17 cellular contexts compared by ENCODE assay signal in the genomic region with DNA sequence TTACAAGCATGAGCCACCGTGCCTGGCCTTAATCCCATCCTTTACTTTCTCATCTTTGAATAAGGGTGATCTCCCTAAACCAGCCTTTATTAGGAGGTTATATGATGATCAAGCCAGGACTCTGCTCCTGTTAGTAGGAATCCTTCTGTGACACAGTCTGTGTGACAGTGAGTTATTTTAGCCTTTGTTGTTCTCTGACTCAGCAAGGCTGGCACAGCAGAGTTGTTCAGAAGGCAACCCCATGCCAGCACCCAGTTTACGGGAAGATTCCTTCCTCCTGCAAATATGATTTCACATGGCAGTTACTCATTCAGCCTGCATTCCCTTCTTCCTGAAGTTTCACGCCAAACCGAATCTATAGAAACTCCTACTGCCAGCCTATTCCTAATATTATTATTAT. TPM values are rescaled to one million over a fixed set of nuclear protein-coding genes. Genes with fewer than 3 reads are reported as not detected.
DNase-seq lines count a peak whose midpoint lies in the region; ATAC-seq and TF ChIP-seq lines count a peak whose summit lies in the region.
"Had no signal": no experiment of that assay in that cellular context is flagged by ENCODE, and none has a peak within 500 bp of the region (broad histone marks: within the 10 kb centered on the region; RNA-seq: fewer than 3 reads in every experiment).

No MANE protein-coding gene starts in this region.

- 40 to 51% (median 47%) methylated on average over 4 of the region's 4 CpGs for WGBS in adrenal gland, 4 donors

- H3K27me3 ChIP-seq in adrenal gland = peaks cover 7% of the 10 kb centered on the region
- H3K27me3 ChIP-seq: BE2C had no signal

- no peak for TF ChIP-seq POLR2A in adrenal gland (IDR thresholded peaks at IDR 0.05)

- H3K4me3 ChIP-seq in adrenal gland = no peak overlapping the region
- H3K4me3 ChIP-seq: K562 had no signal

- TF ChIP-seq CTCF in adrenal gland (IDR thresholded peaks at IDR 0.05) = no peak

- H3K27ac ChIP-seq in adrenal gland = peak overlapping the region in 1 of 5 donors; percentile 65

- intact Hi-C loops in adrenal gland (cut with DNase I) (no loop called here), left colon (cut with DNase I, micrococcal nuclease) (no loop called here)

- DNase-seq in Ammon's horn (ENCODE audit: low spot score) = peak; percentile 58
- peak; percentile 10 for DNase-seq in LoVo (ENCODE audit: low spot score)
- peak; percentile 54 to 88 (median 79) for DNase-seq in adrenal gland
- DNase-seq in kidney tubule cell (ENCODE audit: low spot score) = peak; percentile 27
- no peak for DNase-seq in activated gamma-delta T cell (lab: John Stamatoyannopoulos, UW)
- DNase-seq in left colon = no peak
- DNase-seq: BE2C; CD4-positive, alpha-beta memory T cell; MM.1S; NCI-H187 treated with DMSO at 0.1 percent for 48 hours; NCI-H2171; NCI-H446 treated with DMSO at 0.1 percent for 48 hours; NCI-H748 treated with DMSO at 0.1 percent for 48 hours; SHP77 treated with DMSO at 0.1 percent for 48 hours had no signal

- peaks cover 0 to 4% (median 0%) of the 10 kb centered on the region in 3 donors for H3K9me3 ChIP-seq in adrenal gland (replicated peaks in 1 of 3)
- H3K9me3 ChIP-seq: BE2C had no signal

- no peak for ATAC-seq in activated CD4-positive, CD25-positive, alpha-beta regulatory T cell treated with anti-CD3 and anti-CD28 coated beads, Interleukin-2, amount 50 U/mL, for 24 hours
- ATAC-seq in GM19328 (IDR thresholded peaks at IDR 0.05; ENCODE audit: unreplicated experiment) (no peak), left colon (no peak)
- ATAC-seq: K562 had no signal

- H3K36me3 ChIP-seq in adrenal gland (replicated peaks in 1 of 2) = no peaks in the 10 kb centered on the region
- H3K36me3 ChIP-seq: BE2C had no signal

- H3K4me1 ChIP-seq in adrenal gland (replicated peaks in 1 of 2) = peaks cover 0 to 5% of the 10 kb centered on the region in 2 donors
- H3K4me1 ChIP-seq: BE2C had no signal

RNA-seq across cellular contexts. Expression of a gene that starts 10.5 kb away (rescaled TPM):
- total RNA-seq in adrenal gland = 10 to 100 TPM; 10.8 to 24.2 (median 18.2) TPM
- 10 to 100 TPM; 11.6 to 33.9 (median 29.5) TPM for polyA plus RNA-seq in adrenal gland
- 10 to 100 TPM; 14.6 to 15.7 TPM for total RNA-seq in left colon

RNA-seq across cellular contexts. Expression of a gene that starts 53.8 kb away (rescaled TPM):
- total RNA-seq in adrenal gland (1 to 10 TPM in 5 of 8 donors, under 1 TPM in 3; 0.17 to 1.5 (median 1.1) TPM), left colon (under 1 TPM; 0.59 to 0.85 TPM)
- 1 to 10 TPM in 2 of 3 donors, not detected in 1; 2.1 to 3.2 TPM for polyA plus RNA-seq in adrenal gland
- total RNA-seq: CD4-positive, alpha-beta memory T cell; K562 had no signal
- polyA plus RNA-seq: CD4-positive, alpha-beta memory T cell had no signal

Comparison
In these comparisons a context has a peak if more than half of its experiments do, and no peak if none do; other contexts are left out.
1. DNase-seq: peak in Ammon's horn (single experiment), LoVo (single experiment), adrenal gland (7 of 7) and kidney tubule cell (single experiment); none in activated gamma-delta T cell (single experiment) and left colon (0 of 2).